Comparison of ENCODE assay signal across 1 cellular context in the genomic region with DNA sequence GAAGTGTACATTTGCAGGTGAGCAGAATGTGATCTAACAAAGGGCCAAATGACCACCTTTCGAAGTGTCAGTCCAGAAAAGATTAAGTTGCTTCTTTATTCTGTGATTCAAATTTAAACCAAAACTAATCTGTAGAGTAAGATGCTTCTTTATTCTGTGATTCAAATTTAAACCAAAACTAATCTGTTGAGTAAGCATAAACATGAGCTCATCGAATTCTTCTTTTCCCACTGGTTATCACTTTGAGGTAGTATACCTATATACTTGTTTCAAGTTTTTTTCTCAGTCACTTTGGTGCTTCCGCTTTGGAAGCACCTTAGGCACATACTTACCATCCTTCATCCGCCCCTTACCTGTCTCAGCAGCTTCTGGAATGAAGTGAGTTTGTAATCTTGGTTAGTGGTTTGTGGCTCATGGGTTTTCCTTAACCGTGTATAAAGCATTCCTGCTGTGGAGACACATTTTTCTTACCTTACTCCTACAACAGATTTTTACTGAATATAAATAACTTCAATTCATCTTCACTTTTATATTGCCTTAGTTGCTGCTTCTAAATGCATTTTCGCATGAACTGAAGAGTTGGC.
A peak's percentile ranks its signal among the peaks of the same experiment; 100 is the strongest.
TF ChIP-seq lines count a peak whose summit lies in the region.

No MANE protein-coding gene starts in this region.

TF ChIP-seq in K562, 482 proteins besides CTCF, POLR2A, EP300 and RAD21:
- TF ChIP-seq MAFF (IDR thresholded peaks at IDR 0.05; ENCODE audit: low read length) (peak; percentile 31; the same call in 1 of the 2 replicates), C11orf30 (IDR thresholded peaks at IDR 0.05; ENCODE audit: low read depth) (peak; percentile 40), DACH1 (IDR thresholded peaks at IDR 0.05; ENCODE audit: partially characterized antibody) (no peak), ZNF316 (IDR thresholded peaks at IDR 0.05) (peak; percentile 73)
